27 cellular contexts compared by ENCODE assay signal in the genomic region with DNA sequence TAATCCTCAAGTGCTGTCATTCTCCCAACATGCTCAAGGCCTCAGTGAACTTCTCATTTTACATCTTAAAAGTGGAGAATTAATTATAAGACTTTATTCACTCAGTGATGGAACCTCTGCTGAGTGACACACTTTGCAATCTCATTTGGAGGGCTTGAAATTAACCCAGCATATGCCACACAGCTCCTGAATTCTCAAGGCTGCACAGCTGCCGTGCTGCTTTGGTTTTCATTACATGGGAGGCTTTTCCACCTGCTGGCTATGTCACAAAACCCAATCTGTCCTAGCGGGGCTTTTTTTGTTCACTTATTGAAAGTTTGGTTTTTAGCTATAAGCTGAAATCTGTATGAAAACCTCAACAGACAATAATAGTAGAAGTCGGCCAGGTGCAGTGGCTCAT. TPM values are rescaled to one million over a fixed set of nuclear protein-coding genes. Genes with fewer than 3 reads are reported as not detected.
"Had no signal": no experiment of that assay in that cellular context is flagged by ENCODE, and none has a peak within 500 bp of the region (broad histone marks: within the 10 kb centered on the region; RNA-seq: fewer than 3 reads in every experiment).

No MANE protein-coding gene starts in this region.

- H3K36me3 Mint-ChIP-seq: activated CD4-positive, alpha-beta memory T cell treated with anti-CD3 and anti-CD28 coated beads for 36 hours; naive thymus-derived CD4-positive, alpha-beta T cell; stimulated activated naive B cell treated with anti-CD40 and anti-IgM and Interleukin-4, amounts not matched to agents 10 μg/mL and 1 μg/mL and 100 μg/mL, for 72 hours had no signal

- H3K4me3 Mint-ChIP-seq: activated B cell treated with CpG ODN at 0.5 μM for 24 hours; activated CD4-positive, alpha-beta memory T cell treated with anti-CD3 and anti-CD28 coated beads for 36 hours; activated naive CD4-positive, alpha-beta T cell treated with anti-CD3 and anti-CD28 coated beads for 36 hours; naive thymus-derived CD4-positive, alpha-beta T cell; stimulated activated naive B cell treated with anti-CD40 and anti-IgM and Interleukin-4, amounts not matched to agents 10 μg/mL and 1 μg/mL and 100 μg/mL, for 72 hours had no signal

- H3K4me3 ChIP-seq: hepatocyte, left lung, lung, prostate gland, testis, uterus had no signal

- H3K79me2 ChIP-seq: hepatocyte had no signal

- H3K27ac ChIP-seq: foreskin keratinocyte, hepatocyte, left lung, prostate gland, testis, uterus had no signal

- H3K9me3 Mint-ChIP-seq: activated CD4-positive, alpha-beta memory T cell treated with anti-CD3 and anti-CD28 coated beads for 36 hours; activated naive CD4-positive, alpha-beta T cell treated with anti-CD3 and anti-CD28 coated beads for 36 hours; stimulated activated naive B cell treated with anti-CD40 and anti-IgM and Interleukin-4, amounts not matched to agents 10 μg/mL and 1 μg/mL and 100 μg/mL, for 72 hours had no signal

- ATAC-seq: foreskin keratinocyte; left lung; naive thymus-derived CD4-positive, alpha-beta T cell; stimulated activated naive B cell treated with anti-CD40 and anti-IgM and Interleukin-4, amounts not matched to agents 10 μg/mL and 1 μg/mL and 100 μg/mL, for 72 hours had no signal

- H2AFZ ChIP-seq: hepatocyte had no signal

- DNase-seq: activated B cell treated with CpG ODN at 0.5 μM for 24 hours; activated CD4-positive, alpha-beta memory T cell treated with anti-CD3 and anti-CD28 coated beads for 36 hours; activated CD4-positive, alpha-beta T cell treated with anti-CD3 and anti-CD28 coated beads for 4 hours; activated effector memory CD4-positive, alpha-beta T cell treated with Interleukin-2 at 50 U/mL for 16 hours; activated naive CD4-positive, alpha-beta T cell treated with anti-CD3 and anti-CD28 coated beads for 36 hours; activated T-cell treated with anti-CD3 and anti-CD28 coated beads, Interleukin-2, amount 50 U/mL, for 48 hours; cortex of kidney; effector CD8-positive, alpha-beta T cell; foreskin keratinocyte; kidney glomerular epithelial cell; left lung; naive thymus-derived CD4-positive, alpha-beta T cell; stimulated activated CD4-positive, alpha-beta T cell treated with anti-CD3 and anti-CD28 coated beads, Interleukin-2, amount 100 ng/mL, for 48 hours; stimulated activated CD8-positive, alpha-beta memory T cell treated with anti-CD3 and anti-CD28 coated beads, Interleukin-4, amount 100 ng/mL, for 48 hours; stimulated activated naive B cell treated with anti-CD40 and anti-IgM and Interleukin-4, amounts not matched to agents 10 μg/mL and 1 μg/mL and 100 μg/mL, for 72 hours; T1000; testis; trophoblast cell; uterus had no signal

- H3K4me1 ChIP-seq: foreskin keratinocyte, left lung, prostate gland, testis, uterus had no signal

- H3K36me3 ChIP-seq: left lung, prostate gland, uterus had no signal

- H3K4me2 ChIP-seq: hepatocyte had no signal

- H3K9me3 ChIP-seq: left lung, prostate gland, testis, uterus had no signal

- H3K4me1 Mint-ChIP-seq: activated B cell treated with CpG ODN at 0.5 μM for 24 hours; stimulated activated naive B cell treated with anti-CD40 and anti-IgM and Interleukin-4, amounts not matched to agents 10 μg/mL and 1 μg/mL and 100 μg/mL, for 72 hours had no signal

- H3K27ac Mint-ChIP-seq: activated B cell treated with CpG ODN at 0.5 μM for 24 hours; activated CD4-positive, alpha-beta memory T cell treated with anti-CD3 and anti-CD28 coated beads for 36 hours; activated naive CD4-positive, alpha-beta T cell treated with anti-CD3 and anti-CD28 coated beads for 36 hours; naive thymus-derived CD4-positive, alpha-beta T cell; stimulated activated naive B cell treated with anti-CD40 and anti-IgM and Interleukin-4, amounts not matched to agents 10 μg/mL and 1 μg/mL and 100 μg/mL, for 72 hours had no signal

- H3K27me3 ChIP-seq: hepatocyte, left lung, testis, uterus had no signal

- FAIRE-seq: bronchial epithelial cell had no signal

RNA-seq across cellular contexts. Expression of gene SERPINE3, which starts 28.2 kb away (rescaled TPM):
- total RNA-seq: activated B cell treated with CpG ODN at 0.5 μM for 24 hours; activated CD4-positive, alpha-beta memory T cell treated with anti-CD3 and anti-CD28 coated beads for 36 hours; activated naive CD4-positive, alpha-beta T cell treated with anti-CD3 and anti-CD28 coated beads for 36 hours; bronchial epithelial cell; foreskin keratinocyte; left lung; lung; mesenteric fat pad; mucosa of gallbladder; naive thymus-derived CD4-positive, alpha-beta T cell; osteocyte; prostate gland had no signal
- polyA plus RNA-seq: esophagus; foreskin keratinocyte; lung; naive thymus-derived CD4-positive, alpha-beta T cell had no signal
